Comparison of ENCODE assay signal across 16 cellular contexts in the genomic region with DNA sequence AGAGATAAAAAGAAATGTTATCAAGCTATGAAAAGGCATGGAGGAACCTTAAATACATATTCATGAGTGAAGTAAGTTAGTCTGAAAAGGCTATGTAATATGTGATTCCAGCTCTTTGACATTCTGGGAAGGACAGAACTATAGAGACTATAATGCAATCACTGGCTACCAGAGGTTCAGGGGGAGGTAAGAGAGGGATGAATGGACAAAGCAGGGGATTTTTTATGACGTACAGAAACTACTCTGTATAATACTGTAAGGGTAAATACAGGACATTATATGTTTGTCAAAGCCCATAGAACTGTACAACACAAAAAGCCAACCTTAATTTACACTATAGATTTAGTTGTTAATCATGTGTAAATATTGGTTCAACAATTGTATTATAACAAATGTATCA.
"Had no signal": no experiment of that assay in that cellular context is flagged by ENCODE, and none has a peak within 500 bp of the region (broad histone marks: within the 10 kb centered on the region; RNA-seq: fewer than 3 reads in every experiment).

No MANE protein-coding gene starts in this region.

- H3K27ac ChIP-seq: ascending aorta, breast epithelium, tibial artery, vagina had no signal

- DNase-seq: activated CD4-positive, alpha-beta T cell treated with anti-CD3 and anti-CD28 coated beads, Interleukin-2, amount 50 U/mL, for 48 hours; activated naive CD4-positive, alpha-beta T cell treated with anti-CD3 and anti-CD28 coated beads, Interleukin-2, amount 10 ng/mL, durations not matched to agents 7 days and 5 days; activated T-cell treated with anti-CD3 and anti-CD28 coated beads, Interleukin-2, amount 50 U/mL, for 24 hours; cerebellar nuclear complex; effector memory CD4-positive, alpha-beta T cell; foreskin fibroblast; mesendoderm; nucleus accumbens; posterior cingulate gyrus; stimulated activated naive CD4-positive, alpha-beta T cell; tibial artery had no signal

- H3K27ac Mint-ChIP-seq: activated naive CD4-positive, alpha-beta T cell treated with anti-CD3 and anti-CD28 coated beads, Interleukin-2, amount 10 ng/mL, durations not matched to agents 7 days and 5 days; activated T-cell treated with anti-CD3 and anti-CD28 coated beads, Interleukin-2, amount 50 U/mL, for 24 hours; dendritic cell treated with granulocyte-macrophage colony-stimulating factor and Interleukin-4, amounts not matched to agents 40 ng/mL and 50 ng/mL, for 4 days; nephron had no signal

- H3K4me3 Mint-ChIP-seq: activated naive CD4-positive, alpha-beta T cell treated with anti-CD3 and anti-CD28 coated beads, Interleukin-2, amount 10 ng/mL, durations not matched to agents 7 days and 5 days; activated T-cell treated with anti-CD3 and anti-CD28 coated beads, Interleukin-2, amount 50 U/mL, for 24 hours; dendritic cell treated with granulocyte-macrophage colony-stimulating factor and Interleukin-4, amounts not matched to agents 40 ng/mL and 50 ng/mL, for 4 days; nephron had no signal

- H3K9me3 ChIP-seq: breast epithelium, tibial artery, vagina had no signal

- H3K27me3 Mint-ChIP-seq: activated naive CD4-positive, alpha-beta T cell treated with anti-CD3 and anti-CD28 coated beads, Interleukin-2, amount 10 ng/mL, durations not matched to agents 7 days and 5 days; activated T-cell treated with anti-CD3 and anti-CD28 coated beads, Interleukin-2, amount 50 U/mL, for 24 hours; dendritic cell treated with granulocyte-macrophage colony-stimulating factor and Interleukin-4, amounts not matched to agents 40 ng/mL and 50 ng/mL, for 4 days had no signal

- H3K4me3 ChIP-seq: ascending aorta, breast epithelium, tibial artery, vagina had no signal

- H3K27me3 ChIP-seq: ascending aorta, breast epithelium, tibial artery, vagina had no signal

- H3K36me3 ChIP-seq: ascending aorta, breast epithelium, tibial artery, vagina had no signal

- H3K4me1 ChIP-seq: ascending aorta, breast epithelium, tibial artery, vagina had no signal
